Comparison of ENCODE assay signal across 29 cellular contexts in genomic region chr9:22160235-22160634, GRCh38.
A peak's percentile ranks its signal among the peaks of the same experiment; 100 is the strongest.
DNase-seq lines count a peak whose midpoint lies in the region; ATAC-seq, FAIRE-seq and TF ChIP-seq lines count a peak whose summit lies in the region.
"Had no signal": no experiment of that assay in that cellular context is flagged by ENCODE, and none has a peak within 500 bp of the region (broad histone marks: within the 10 kb centered on the region; RNA-seq: fewer than 3 reads in every experiment).

No MANE protein-coding gene starts in this region.

- H3K9me3 ChIP-seq in HepG2 (ENCODE audit: low read length) (no peaks in the 10 kb centered on the region), right lobe of liver (no peaks in the 10 kb centered on the region)
- H3K9me3 ChIP-seq: adrenal gland, BE2C, breast epithelium, colonic mucosa, SJCRH30, upper lobe of left lung had no signal

- DNase-seq in HepG2 (ENCODE audit: low spot score) (no peak), right lobe of liver (no peak), SIG-M5 (lab: John Stamatoyannopoulos, UW) (peak; percentile 1), fibroblast of peridontal ligament (ENCODE audit: extremely low read depth) (peak; percentile 89), left ventricle myocardium superior (no peak), NCI-H1694 (lab: John Stamatoyannopoulos, UW) (no peak), nucleus accumbens (lab: John Stamatoyannopoulos, UW) (no peak)
- DNase-seq: 8988T; activated CD4-positive, alpha-beta T cell treated with anti-CD3 and anti-CD28 coated beads for 48 hours; activated naive CD4-positive, alpha-beta T cell treated with Interleukin-2 at 50 U/mL for 16 hours; activated T-cell treated with anti-CD3 and anti-CD28 coated beads, Interleukin-2, amount 50 U/mL, for 72 hours; adrenal gland; BE2C; colonic mucosa; COR-L47; DMS79 treated with DMSO at 0.1 percent for 48 hours; H7; head of caudate nucleus; left cardiac atrium; NCI-H1105 treated with DMSO at 0.1 percent for 48 hours; NCI-H2081; NCI-H82; SJCRH30; stimulated activated CD8-positive, alpha-beta memory T cell treated with anti-CD3 and anti-CD28 coated beads, Interleukin-4, amount 100 ng/mL, for 48 hours; substantia nigra; T-helper 17 cell; upper lobe of left lung had no signal

- no peak for TF ChIP-seq POLR2A in HepG2 (IDR thresholded peaks at IDR 0.05; ENCODE audit: insufficient read depth in 1 of 2, low read depth in 2 of 2, low read length in 2 of 2)
- no peak for TF ChIP-seq POLR2A in right lobe of liver (IDR thresholded peaks at IDR 0.05)

- POLR2A ChIA-PET in HepG2 (lab: Yijun Ruan, JAX), result no interaction called here

- no peaks in the 10 kb centered on the region for H4K20me1 ChIP-seq in HepG2 (ENCODE audit: insufficient read depth, low read length)

- no peaks in the 10 kb centered on the region for H3K36me3 ChIP-seq in HepG2 (replicated peaks in 1 of 2; ENCODE audit: control insufficient read depth in 1 of 2, insufficient read depth in 2 of 2, low read length in 2 of 2)
- H3K36me3 ChIP-seq in right lobe of liver, result no peaks in the 10 kb centered on the region
- H3K36me3 ChIP-seq: adrenal gland, BE2C, breast epithelium, colonic mucosa, SJCRH30, upper lobe of left lung had no signal

- ATAC-seq in HepG2, result no peak
- no peak for ATAC-seq in right lobe of liver
- no peak for ATAC-seq in HG03159 (IDR thresholded peaks at IDR 0.05; ENCODE audit: unreplicated experiment)
- ATAC-seq in left ventricle myocardium superior, result no peak
- ATAC-seq: left cardiac atrium, T-helper 17 cell had no signal

- H3K4me1 ChIP-seq in HepG2 (ENCODE audit: insufficient read depth, low read length) (peaks cover 25% of the 10 kb centered on the region), right lobe of liver (peaks cover 0 to 13% (median 2%) of the 10 kb centered on the region in 4 donors)
- H3K4me1 ChIP-seq: BE2C, breast epithelium, colonic mucosa had no signal

- in situ Hi-C loops in HepG2 (cut with HindIII; ENCODE audit: extremely low pct_ligation_motif_present, low pct_unique_long_range_greater_than_20kb), result no loop called here

- H2AFZ ChIP-seq in HepG2 (ENCODE audit: low read length), result peak overlapping the region; percentile 42

- CTCF ChIA-PET in HepG2 (lab: Yijun Ruan, JAX; ENCODE audit: low intra/inter-chr PET ratio, low total read pairs), result no interaction called here

- no peak overlapping the region for H3K9ac ChIP-seq in HepG2 (ENCODE audit: insufficient read depth, low read depth, low read length)

- TF ChIP-seq RAD21 in HepG2 (CRISPR knock-in tag; IDR thresholded peaks at IDR 0.05), result no peak

- H3K79me2 ChIP-seq in HepG2 (ENCODE audit: insufficient read depth, low read length), result no peaks in the 10 kb centered on the region

- H3K27me3 ChIP-seq in HepG2 (ENCODE audit: control insufficient read depth in 1 of 2, insufficient read depth in 2 of 2, low read length in 2 of 2), result no peaks in the 10 kb centered on the region
- H3K27me3 ChIP-seq in right lobe of liver, result no peaks in the 10 kb centered on the region
- H3K27me3 ChIP-seq: adrenal gland, BE2C, breast epithelium, colonic mucosa, SJCRH30, upper lobe of left lung had no signal

- FAIRE-seq in HepG2 (lab: Jason Lieb, UNC), result no peak

- H3K4me3 ChIP-seq in HepG2 (replicated peaks in 1 of 3; ENCODE audit: insufficient read depth in 1 of 3, low read depth in 2 of 3, low read length in 3 of 3) (no peak overlapping the region), right lobe of liver (no peak overlapping the region)
- H3K4me3 ChIP-seq: adrenal gland, breast epithelium, colonic mucosa, SJCRH30, upper lobe of left lung had no signal

- no peak overlapping the region for H3K4me2 ChIP-seq in HepG2 (ENCODE audit: low read depth, low read length)

- no TSS peak for BruUV-seq in HepG2 (replicated peaks; lab: Mats Ljungman, UMichigan)

- intact Hi-C loops in HepG2 (cut with micrococcal nuclease; ENCODE audit: unreplicated experiment) (no loop called here), right lobe of liver (cut with DNase I) (no loop called here), left ventricle myocardium superior (cut with micrococcal nuclease) (no loop called here)

- H3K27ac ChIP-seq in HepG2 (ENCODE audit: extremely low read length, insufficient read depth, low read length), result no peak overlapping the region
- no peak overlapping the region for H3K27ac ChIP-seq in right lobe of liver
- H3K27ac ChIP-seq: adrenal gland, breast epithelium, colonic mucosa, SJCRH30, upper lobe of left lung had no signal

- WGBS in HepG2 (ENCODE audit: low lambda C conversion rate), result 53% methylated on average over 1 of the region's 1 CpG
- WGBS in right lobe of liver (ENCODE audit: insufficient coverage, low coverage, low lambda C conversion rate, missing lambda C conversion rate), result 27% methylated on average over 1 of the region's 1 CpG

- no peak for TF ChIP-seq EP300 in HepG2 (IDR thresholded peaks at IDR 0.05; ENCODE audit: low read depth in 2 of 2, low read length in 2 of 2)
- TF ChIP-seq EP300 in HepG2 (CRISPR knock-in tag; IDR thresholded peaks at IDR 0.05; ENCODE audit: borderline replicate concordance), result no peak

- TF ChIP-seq CTCF in HepG2 (CRISPR knock-in tag; IDR thresholded peaks at IDR 0.05) (no peak), right lobe of liver (IDR thresholded peaks at IDR 0.05) (no peak)

TF ChIP-seq in HepG2, 621 proteins besides CTCF, POLR2A, EP300 and RAD21:
- no peak for TF ChIP-seq SIX4 (CRISPR knock-in tag; IDR thresholded peaks at IDR 0.05)
- no peak for TF ChIP-seq ZNF816 (CRISPR knock-in tag; IDR thresholded peaks at IDR 0.05; ENCODE audit: borderline replicate concordance)
- no peak for TF ChIP-seq ZBTB33 (CRISPR knock-in tag; IDR thresholded peaks at IDR 0.05)
- no peak for TF ChIP-seq RFX1 (IDR thresholded peaks at IDR 0.05)
- TF ChIP-seq ZHX2 (IDR thresholded peaks at IDR 0.05; ENCODE audit: low read depth), result no peak
- TF ChIP-seq ZHX2 (CRISPR knock-in tag; IDR thresholded peaks at IDR 0.05; ENCODE audit: borderline replicate concordance), result no peak
- no peak for TF ChIP-seq WIZ (CRISPR knock-in tag; IDR thresholded peaks at IDR 0.05)

Comparison
In these comparisons a context has a peak if more than half of its experiments do, and no peak if none do; other contexts are left out.
1. DNase-seq: peak in SIG-M5 (single experiment) and fibroblast of peridontal ligament (single experiment); none in HepG2 (single experiment), right lobe of liver (0 of 3), left ventricle myocardium superior (single experiment), NCI-H1694 (single experiment) and nucleus accumbens (0 of 56).